Comparison of ENCODE assay signal across 18 cellular contexts in the genomic region with DNA sequence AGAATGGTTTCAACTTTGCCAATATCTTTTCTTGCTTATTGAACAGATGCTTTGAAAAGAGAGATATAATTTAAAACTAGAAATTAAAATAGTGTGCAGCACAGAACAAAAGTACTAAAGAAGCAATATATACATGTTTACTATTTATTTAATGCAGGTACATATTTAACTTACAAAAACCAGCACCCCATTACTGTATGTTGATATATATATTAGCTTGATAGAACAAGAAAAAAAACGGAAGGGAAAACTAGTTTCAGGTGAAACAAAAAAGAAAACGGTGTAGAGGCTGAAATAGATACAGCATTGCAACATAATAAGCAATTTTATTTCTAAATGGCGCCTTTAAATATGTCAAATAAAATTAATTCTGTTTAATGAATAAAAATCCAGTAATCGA. TPM values are rescaled to one million over a fixed set of nuclear protein-coding genes. Genes with fewer than 3 reads are reported as not detected.
"Had no signal": no experiment of that assay in that cellular context is flagged by ENCODE, and none has a peak within 500 bp of the region (broad histone marks: within the 10 kb centered on the region; RNA-seq: fewer than 3 reads in every experiment).

No MANE protein-coding gene starts in this region.

- FAIRE-seq: endometrium, keratinocyte had no signal

- DNase-seq: activated CD4-positive, alpha-beta T cell treated with anti-CD3 and anti-CD28 coated beads for 1 hour; activated CD4-positive, alpha-beta T cell treated with anti-CD3 and anti-CD28 coated beads, Interleukin-2, amount 50 U/mL, for 4 hours; activated naive CD4-positive, alpha-beta T cell treated with anti-CD3 and anti-CD28 coated beads for 36 hours; activated T-cell treated with anti-CD3 and anti-CD28 coated beads for 4 hours; dorsolateral prefrontal cortex; hippocampal formation; left ventricle myocardium superior; mesendoderm; stimulated activated CD4-positive, alpha-beta T cell treated with anti-CD3 and anti-CD28 coated beads, Interleukin-12 subunit alpha, Interleukin-12 subunit beta, amount 100 ng/mL, for 4 hours; stimulated activated CD4-positive, alpha-beta T cell treated with anti-CD3 and anti-CD28 coated beads, Interleukin-2, amount 100 ng/mL, for 24 hours; T-cell; T-helper 9 cell; thyroid gland had no signal

- ATAC-seq: left ventricle myocardium superior; stimulated activated effector memory CD8-positive, alpha-beta T cell treated with anti-CD3 and anti-CD28 coated beads, Interleukin-12 subunit alpha, Interleukin-12 subunit beta, amount 100 ng/mL, for 72 hours; T-cell had no signal

- H3K4me3 ChIP-seq: dorsolateral prefrontal cortex, esophagus muscularis mucosa, thyroid gland had no signal

- H3K9me3 Mint-ChIP-seq: activated naive CD4-positive, alpha-beta T cell treated with anti-CD3 and anti-CD28 coated beads for 36 hours; neural crest cell; stimulated activated effector memory CD8-positive, alpha-beta T cell treated with anti-CD3 and anti-CD28 coated beads, Interleukin-12 subunit alpha, Interleukin-12 subunit beta, amount 100 ng/mL, for 72 hours; T-cell had no signal

- H3K36me3 Mint-ChIP-seq: stimulated activated effector memory CD8-positive, alpha-beta T cell treated with anti-CD3 and anti-CD28 coated beads, Interleukin-12 subunit alpha, Interleukin-12 subunit beta, amount 100 ng/mL, for 72 hours; T-cell had no signal

- H3K27ac Mint-ChIP-seq: activated naive CD4-positive, alpha-beta T cell treated with anti-CD3 and anti-CD28 coated beads for 36 hours; stimulated activated effector memory CD8-positive, alpha-beta T cell treated with anti-CD3 and anti-CD28 coated beads, Interleukin-12 subunit alpha, Interleukin-12 subunit beta, amount 100 ng/mL, for 72 hours; T-cell had no signal

- H3K9me3 ChIP-seq: esophagus muscularis mucosa, thyroid gland had no signal

- H3K36me3 ChIP-seq: esophagus muscularis mucosa, thyroid gland had no signal

- H3K27ac ChIP-seq: dorsolateral prefrontal cortex, esophagus muscularis mucosa, thyroid gland had no signal

- H3K4me3 Mint-ChIP-seq: activated naive CD4-positive, alpha-beta T cell treated with anti-CD3 and anti-CD28 coated beads for 36 hours; neural crest cell had no signal

RNA-seq across cellular contexts. Expression of a gene that starts 4.0 kb away (rescaled TPM):
- total RNA-seq: activated naive CD4-positive, alpha-beta T cell treated with anti-CD3 and anti-CD28 coated beads for 36 hours; esophagus muscularis mucosa; left ventricle myocardium superior; neural crest cell; thyroid gland had no signal
- polyA plus RNA-seq: keratinocyte had no signal
